Comparison of ENCODE assay signal across 1 cellular context in the genomic region with DNA sequence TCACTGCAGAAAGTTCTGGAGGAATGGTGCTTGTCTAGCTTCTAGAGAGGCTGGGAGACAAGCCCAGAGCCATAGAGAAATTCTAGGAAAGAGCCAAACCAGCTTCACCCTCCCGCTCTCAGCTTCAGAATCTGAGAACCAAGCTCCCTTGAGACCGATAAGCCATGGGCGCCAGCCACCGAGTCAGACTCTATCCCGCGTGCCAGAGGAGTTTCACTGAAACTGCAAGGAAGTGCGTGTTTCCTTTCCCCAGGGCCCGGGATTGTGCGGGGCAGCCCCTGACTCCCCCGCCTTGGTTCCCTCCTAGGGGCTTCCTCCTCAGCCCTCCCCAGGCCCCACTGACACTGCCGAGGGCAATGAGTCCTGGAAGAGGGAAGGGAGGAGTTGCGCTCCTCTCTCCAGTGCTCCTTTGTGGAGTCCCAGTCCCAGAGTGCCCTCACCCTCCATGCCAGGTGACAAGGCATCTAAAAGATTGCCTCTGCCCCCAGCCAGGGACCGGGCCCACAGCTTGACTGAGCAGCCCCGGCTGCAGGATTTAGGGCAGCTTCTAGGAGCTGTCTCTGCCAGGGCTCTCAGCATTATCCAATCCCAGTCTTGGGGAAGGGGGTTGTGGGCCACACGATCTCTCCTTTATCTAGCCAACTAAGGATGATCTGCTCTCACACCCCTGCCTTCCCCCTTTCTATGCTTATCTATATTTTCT.
A peak's percentile ranks its signal among the peaks of the same experiment; 100 is the strongest.
TF ChIP-seq lines count a peak whose summit lies in the region.

No MANE protein-coding gene starts in this region.

TF ChIP-seq in H1, 55 proteins besides CTCF, POLR2A, EP300 and RAD21:
- TF ChIP-seq, protein P1, sequence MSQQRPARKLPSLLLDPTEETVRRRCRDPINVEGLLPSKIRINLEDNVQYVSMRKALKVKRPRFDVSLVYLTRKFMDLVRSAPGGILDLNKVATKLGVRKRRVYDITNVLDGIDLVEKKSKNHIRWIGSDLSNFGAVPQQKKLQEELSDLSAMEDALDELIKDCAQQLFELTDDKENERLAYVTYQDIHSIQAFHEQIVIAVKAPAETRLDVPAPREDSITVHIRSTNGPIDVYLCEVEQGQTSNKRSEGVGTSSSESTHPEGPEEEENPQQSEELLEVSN (IDR thresholded peaks at IDR 0.05): no peak
- peak; percentile 59 for TF ChIP-seq TBP (IDR thresholded peaks at IDR 0.05; ENCODE audit: low read depth, low read length)
